In the genomic region with DNA sequence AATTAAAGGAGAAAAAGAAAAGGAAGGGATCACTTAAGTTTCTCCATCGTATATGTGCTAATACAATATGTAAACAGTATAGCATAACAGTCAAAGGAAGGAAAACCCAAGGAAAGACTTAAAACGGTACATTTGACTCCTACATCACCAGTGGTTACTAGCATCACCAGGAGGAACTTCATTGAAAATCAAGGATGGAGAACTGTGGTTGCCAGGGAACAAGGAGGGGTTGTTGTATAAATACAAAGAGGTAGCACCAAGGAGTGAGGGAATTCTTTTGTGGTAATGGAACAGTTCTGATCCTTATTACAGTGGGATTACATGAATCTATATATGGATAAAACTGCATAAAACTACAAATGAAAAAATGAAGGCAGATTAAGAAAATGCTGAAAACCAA, we compare ENCODE assay signal across 11 cellular contexts. TPM values are rescaled to one million over a fixed set of nuclear protein-coding genes. Genes with fewer than 3 reads are reported as not detected.
DNase-seq lines count a peak whose midpoint lies in the region; ATAC-seq and TF ChIP-seq lines count a peak whose summit lies in the region.
"Had no signal": no experiment of that assay in that cellular context is flagged by ENCODE, and none has a peak within 500 bp of the region (broad histone marks: within the 10 kb centered on the region; RNA-seq: fewer than 3 reads in every experiment).

No MANE protein-coding gene starts in this region.

- intact Hi-C loops in CD8-positive, alpha-beta T cell (cut with DNase I, micrococcal nuclease): loop anchor here (5.0 to 10.0 kb wide), 9 partner anchors 118 to 1950 kb away; partner anchors contain the start of genes DCAF5 (in 2 of the 2), PIGH (in 2 of the 2), EIF2S1 (in 1 of the 2) and ERH (in 1 of the 2)
- intact Hi-C loops in esophagus muscularis mucosa (cut with DNase I): no loop called here

- H3K4me1 ChIP-seq in CD8-positive, alpha-beta T cell (ENCODE audit: insufficient read depth, low read length): peaks cover 21% of the 10 kb centered on the region
- H3K4me1 ChIP-seq in HUES6 (ENCODE audit: control insufficient read depth, insufficient read depth, low read length) (peaks cover 4% of the 10 kb centered on the region), adipocyte (ENCODE audit: control insufficient read depth, insufficient read depth, low read length) (peaks cover 19% of the 10 kb centered on the region), esophagus muscularis mucosa (peaks cover 18 to 33% (median 32%) of the 10 kb centered on the region in 4 donors)

- POLR2A ChIA-PET in CD8-positive, alpha-beta T cell (lab: Charles Lee): no interaction called here

- TF ChIP-seq POLR2A in esophagus muscularis mucosa (IDR thresholded peaks at IDR 0.05; ENCODE audit: low read depth): no peak

- H3K27me3 ChIP-seq in CD8-positive, alpha-beta T cell (ENCODE audit: insufficient read depth, low read length): no peaks in the 10 kb centered on the region
- no peaks in the 10 kb centered on the region for H3K27me3 ChIP-seq in HUES6 (ENCODE audit: control insufficient read depth, insufficient read depth, low read length)
- H3K27me3 ChIP-seq in adipocyte (replicated peaks; ENCODE audit: control insufficient read depth, insufficient read depth, low read length): no peaks in the 10 kb centered on the region
- H3K27me3 ChIP-seq in esophagus muscularis mucosa: no peaks in the 10 kb centered on the region

- H3K36me3 Mint-ChIP-seq in CD8-positive, alpha-beta T cell: peaks cover 48% of the 10 kb centered on the region
- H3K36me3 Mint-ChIP-seq in mesothelial cell of epicardium: peaks cover 12% of the 10 kb centered on the region

- TF ChIP-seq CTCF in CD8-positive, alpha-beta T cell (IDR thresholded peaks at IDR 0.05): no peak
- TF ChIP-seq CTCF in mesothelial cell of epicardium (IDR thresholded peaks at IDR 0.05; ENCODE audit: unreplicated experiment) (no peak), esophagus muscularis mucosa (IDR thresholded peaks at IDR 0.05) (no peak), omental fat pad (IDR thresholded peaks at IDR 0.05) (no peak)

- no peak for DNase-seq in CD8-positive, alpha-beta T cell
- DNase-seq in adipocyte (ENCODE audit: low read depth) (no peak), mesothelial cell of epicardium (ENCODE audit: low spot score in 2 of 2, unreplicated experiment in 2 of 2) (no peak), Ammon's horn (ENCODE audit: low spot score) (no peak), esophagus muscularis mucosa (ENCODE audit: extremely low spot score) (no peak), NCI-H2107 (lab: John Stamatoyannopoulos, UW) (no peak), omental fat pad (ENCODE audit: low spot score) (no peak)
- DNase-seq: NCI-H1092 treated with DMSO at 0.1 percent for 48 hours; OCI-M1; stimulated activated CD4-positive, alpha-beta T cell treated with anti-CD3 and anti-CD28 coated beads, Interleukin-15, amount 100 ng/mL, for 24 hours had no signal

- no peak for ATAC-seq in CD8-positive, alpha-beta T cell
- no peak for ATAC-seq in omental fat pad (ENCODE audit: low FRiP score)

- CTCF ChIA-PET in CD8-positive, alpha-beta T cell (lab: Charles Lee): no interaction called here

- no peak overlapping the region for H3K27ac Mint-ChIP-seq in CD8-positive, alpha-beta T cell
- H3K27ac Mint-ChIP-seq in mesothelial cell of epicardium: peak overlapping the region; percentile 98

- no peaks in the 10 kb centered on the region for H3K9me3 ChIP-seq in CD8-positive, alpha-beta T cell (ENCODE audit: low read length)
- H3K9me3 ChIP-seq in HUES6 (ENCODE audit: control insufficient read depth, insufficient read depth, low read depth, low read length) (no peaks in the 10 kb centered on the region), adipocyte (ENCODE audit: control insufficient read depth, low read length) (no peaks in the 10 kb centered on the region), esophagus muscularis mucosa (no peaks in the 10 kb centered on the region)

- TF ChIP-seq EP300 in esophagus muscularis mucosa (IDR thresholded peaks at IDR 0.05): no peak

- WGBS in esophagus muscularis mucosa: 56% methylated on average over 2 of the region's 2 CpGs

- H3K9me3 Mint-ChIP-seq in CD8-positive, alpha-beta T cell: no peaks in the 10 kb centered on the region
- H3K9me3 Mint-ChIP-seq in mesothelial cell of epicardium: no peaks in the 10 kb centered on the region

- H3K4me3 ChIP-seq in CD8-positive, alpha-beta T cell (ENCODE audit: low read depth, low read length): no peak overlapping the region
- H3K4me3 ChIP-seq in HUES6 (ENCODE audit: low read depth, low read length) (peak overlapping the region; percentile 83; the same call in 1 of the 2 replicates), adipocyte (ENCODE audit: low read length) (peak overlapping the region; percentile 87), esophagus muscularis mucosa (no peak overlapping the region)

- H3K36me3 ChIP-seq in CD8-positive, alpha-beta T cell (ENCODE audit: insufficient read depth, low read length): peaks cover 12% of the 10 kb centered on the region
- H3K36me3 ChIP-seq in HUES6 (ENCODE audit: control insufficient read depth, insufficient read depth, low read length) (peaks cover 28% of the 10 kb centered on the region), adipocyte (ENCODE audit: control insufficient read depth, insufficient read depth, low read length, severe bottlenecking) (peaks cover 30% of the 10 kb centered on the region), esophagus muscularis mucosa (peaks cover 6 to 35% (median 25%) of the 10 kb centered on the region in 4 donors)

- H3K27ac ChIP-seq in CD8-positive, alpha-beta T cell (ENCODE audit: low read depth, low read length): no peak overlapping the region
- H3K27ac ChIP-seq in HUES6 (ENCODE audit: low read depth, low read length) (no peak overlapping the region), esophagus muscularis mucosa (replicated peaks in 1 of 4) (no peak overlapping the region)

- no peaks in the 10 kb centered on the region for H3K27me3 Mint-ChIP-seq in CD8-positive, alpha-beta T cell (ENCODE audit: low read depth)
- no peaks in the 10 kb centered on the region for H3K27me3 Mint-ChIP-seq in mesothelial cell of epicardium (ENCODE audit: low read depth)

- peak overlapping the region; percentile 97 for H3K4me3 Mint-ChIP-seq in CD8-positive, alpha-beta T cell
- peak overlapping the region; percentile 84 for H3K4me3 Mint-ChIP-seq in mesothelial cell of epicardium

- H3K9ac ChIP-seq in HUES6 (ENCODE audit: low read length) (no peak overlapping the region), adipocyte (ENCODE audit: low read length) (no peak overlapping the region)

- H3K4me1 Mint-ChIP-seq in CD8-positive, alpha-beta T cell (ENCODE audit: low read depth): peaks cover 45% of the 10 kb centered on the region
- H3K4me1 Mint-ChIP-seq in mesothelial cell of epicardium: peaks cover 20% of the 10 kb centered on the region

RNA-seq across cellular contexts. Expression of gene ZFYVE26, which starts 1.6 kb away (rescaled TPM):
- 10 to 100 TPM; 20.4 to 21.4 TPM for total RNA-seq in CD8-positive, alpha-beta T cell
- total RNA-seq in mesothelial cell of epicardium (31.3 to 36.1 TPM (median 32.9 TPM) in 3 replicates), esophagus muscularis mucosa (10 to 100 TPM; 15.9 to 21.2 (median 19.5) TPM), omental fat pad (10 to 100 TPM; 24.1 to 33.7 (median 25.0) TPM)

RNA-seq across cellular contexts. Expression of gene RAD51B, which starts 4.8 kb away (rescaled TPM):
- total RNA-seq in CD8-positive, alpha-beta T cell: 10 to 100 TPM; 14.3 to 17.3 TPM
- total RNA-seq in mesothelial cell of epicardium: 34.7 to 38.5 TPM (median 34.8 TPM) in 3 replicates
- total RNA-seq in esophagus muscularis mucosa: 10 to 100 TPM in 1 of 4 donors, 1 to 10 TPM in 3; 2.8 to 11.1 (median 5.1) TPM
- total RNA-seq in omental fat pad: 10 to 100 TPM in 2 of 4 donors, 1 to 10 TPM in 2; 8.9 to 30.3 (median 10.4) TPM

Comparison
In these comparisons a context has a peak if more than half of its experiments do, and no peak if none do; other contexts are left out.
1. H3K4me3 ChIP-seq: peak in HUES6 (single experiment) and adipocyte (single experiment); none in CD8-positive, alpha-beta T cell (single experiment) and esophagus muscularis mucosa (0 of 4).